ENCODE assay signal across 9 cellular contexts in genomic region chr11:67995579-67995978, GRCh38. TPM values are rescaled to one million over a fixed set of nuclear protein-coding genes. Genes with fewer than 3 reads are reported as not detected.
DNase-seq lines count a peak whose midpoint lies in the region; ATAC-seq and TF ChIP-seq lines count a peak whose summit lies in the region.
"Not testable (repeated sequence)": the region's sequence is repeated elsewhere in the genome, so short reads cannot be mapped to it uniquely, and the experiment has no call there.
"Had no signal": no experiment of that assay in that cellular context is flagged by ENCODE, and none has a peak within 500 bp of the region (broad histone marks: within the 10 kb centered on the region; RNA-seq: fewer than 3 reads in every experiment).

No MANE protein-coding gene starts in this region.

- not testable (repeated sequence) for H2BK5ac ChIP-seq in H9 (ENCODE audit: insufficient read length, low read length)

- H2BK20ac ChIP-seq in H9 (ENCODE audit: low read depth, low read length, poor library complexity, severe bottlenecking) = not testable (repeated sequence)

- no CpG with 5 or more reads among the region's 14 CpGs for WGBS in H9 (ENCODE audit: extremely low coverage, insufficient read length, low lambda C conversion rate)
- 83% methylated on average over 14 of the region's 14 CpGs; no CpG with 5 or more reads in 1 of the 2 experiments for WGBS in endodermal cell (ENCODE audit: insufficient coverage in 1 of 2, insufficient read length in 1 of 2), 2 experiments

- H3K23ac ChIP-seq in H9 (ENCODE audit: insufficient read length, low read depth, low read length) = not testable (repeated sequence)

- H3K56ac ChIP-seq in H9 (ENCODE audit: insufficient read length, low read depth, low read length) = not testable (repeated sequence)

- not testable (repeated sequence) for H4K91ac ChIP-seq in H9 (ENCODE audit: insufficient read length, low read depth, low read length)

- not testable (repeated sequence) for H2BK120ac ChIP-seq in H9 (ENCODE audit: low read depth, low read length, poor library complexity, severe bottlenecking)

- not testable (repeated sequence) for H3K36me3 ChIP-seq in Peyer's patch; endodermal cell (ENCODE audit: control insufficient read depth, insufficient read depth, low read length); upper lobe of right lung

- H3K27me3 ChIP-seq in H9 (ENCODE audit: insufficient read depth, low read length); Peyer's patch; endodermal cell (ENCODE audit: control insufficient read depth, insufficient read depth, low read length, poor library complexity, severe bottlenecking); upper lobe of right lung: not testable (repeated sequence)

- not testable (repeated sequence) for H3K14ac ChIP-seq in H9 (ENCODE audit: insufficient read depth, low read length)

- POLR2A ChIA-PET in activated naive CD8-positive, alpha-beta T cell treated with anti-CD3 and anti-CD28 coated beads, Interleukin-2, amount 10 ng/mL, durations not matched to agents 7 days and 5 days (lab: Charles Lee) = not testable (repeated sequence)

- peak; percentile 37; the same call in 2 of the 3 replicates for TF ChIP-seq CTCF in H9 (conservative IDR thresholded peaks at IDR 0.05)
- not testable (repeated sequence) for TF ChIP-seq CTCF in Peyer's patch (IDR thresholded peaks at IDR 0.05); coronary artery (IDR thresholded peaks at IDR 0.05); upper lobe of right lung (IDR thresholded peaks at IDR 0.05)
- TF ChIP-seq CTCF in endodermal cell (conservative IDR thresholded peaks at IDR 0.05) = peak; percentile 49

- not testable (repeated sequence) for H3K4me1 ChIP-seq in H9 (ENCODE audit: insufficient read depth, low read length); endodermal cell (ENCODE audit: control insufficient read depth, insufficient read depth, low read length); upper lobe of right lung
- H3K4me1 ChIP-seq in Peyer's patch = peaks cover 0 to 37% (median 22%) of the 10 kb centered on the region in 4 donors

- not testable (repeated sequence) for H2AFZ ChIP-seq in H9 (ENCODE audit: low read length)

- not testable (repeated sequence) for H2BK15ac ChIP-seq in H9 (ENCODE audit: low read depth, low read length)

- not testable (repeated sequence) for H3K4me3 ChIP-seq in Peyer's patch; coronary artery; endodermal cell (ENCODE audit: low read length); upper lobe of right lung

- H4K20me1 ChIP-seq in H9 (ENCODE audit: control insufficient read depth, insufficient read depth, insufficient read length) = not testable (repeated sequence)

- DNase-seq in H9 = peak; percentile 29
- peak in 2 of 3 donors; percentile 11 to 36 for DNase-seq in Peyer's patch
- peak; percentile 25 for DNase-seq in activated T-cell treated with anti-CD3 and anti-CD28 coated beads, Interleukin-2, amount 50 U/mL, for 24 hours
- peak; percentile 28 for DNase-seq in activated naive CD8-positive, alpha-beta T cell treated with anti-CD3 and anti-CD28 coated beads, Interleukin-2, amount 10 ng/mL, durations not matched to agents 7 days and 5 days
- peak; percentile 52 for DNase-seq in coronary artery (ENCODE audit: low spot score)
- DNase-seq in endodermal cell = peak; percentile 38
- peak; percentile 35 for DNase-seq in posterior vena cava (ENCODE audit: low spot score)
- DNase-seq in upper lobe of right lung = peak; percentile 36

- not testable (repeated sequence) for H3K27ac ChIP-seq in H9 (ENCODE audit: insufficient read length, low read depth, low read length); Peyer's patch; coronary artery; endodermal cell (ENCODE audit: low read depth, low read length); upper lobe of right lung

- H3K27me3 Mint-ChIP-seq in H9 (ENCODE audit: low read depth) (peaks cover 12% of the 10 kb centered on the region), endodermal cell (ENCODE audit: insufficient read depth) (peaks cover 10% of the 10 kb centered on the region)
- not testable (repeated sequence) for H3K27me3 Mint-ChIP-seq in activated T-cell treated with anti-CD3 and anti-CD28 coated beads, Interleukin-2, amount 50 U/mL, for 24 hours; activated naive CD8-positive, alpha-beta T cell treated with anti-CD3 and anti-CD28 coated beads, Interleukin-2, amount 10 ng/mL, durations not matched to agents 7 days and 5 days

- intact Hi-C loops in posterior vena cava (cut with DNase I); upper lobe of right lung (cut with DNase I): not testable (repeated sequence)

- not testable (repeated sequence) for H3K18ac ChIP-seq in H9 (ENCODE audit: insufficient read length, low read depth, low read length)

- H3K4me1 Mint-ChIP-seq in H9 = peaks cover 17% of the 10 kb centered on the region in 2 experiments
- peaks cover 23% of the 10 kb centered on the region for H3K4me1 Mint-ChIP-seq in activated T-cell treated with anti-CD3 and anti-CD28 coated beads, Interleukin-2, amount 50 U/mL, for 24 hours (ENCODE audit: low read depth)
- peaks cover 31% of the 10 kb centered on the region for H3K4me1 Mint-ChIP-seq in activated naive CD8-positive, alpha-beta T cell treated with anti-CD3 and anti-CD28 coated beads, Interleukin-2, amount 10 ng/mL, durations not matched to agents 7 days and 5 days
- not testable (repeated sequence) for H3K4me1 Mint-ChIP-seq in endodermal cell

- H4K8ac ChIP-seq in H9 (replicated peaks; ENCODE audit: insufficient read length, low read depth, low read length) = not testable (repeated sequence)

- not testable (repeated sequence) for H2AK5ac ChIP-seq in H9 (ENCODE audit: insufficient read length, low read length)

- not testable (repeated sequence) for H3T11ph ChIP-seq in H9 (ENCODE audit: low read length)

- H4K5ac ChIP-seq in H9 (ENCODE audit: insufficient read length, low read depth, low read length) = not testable (repeated sequence)

- H3K9ac ChIP-seq in H9 (ENCODE audit: extremely low read depth, insufficient read length, low read length); endodermal cell (ENCODE audit: extremely low read depth, low read length, poor library complexity, severe bottlenecking): not testable (repeated sequence)

- H3K79me2 ChIP-seq in H9 (ENCODE audit: insufficient read depth, low read length) = not testable (repeated sequence)

- TF ChIP-seq POLR2A in Peyer's patch (IDR thresholded peaks at IDR 0.05) = not testable (repeated sequence)

- H3K23me2 ChIP-seq in H9 (ENCODE audit: insufficient read length, low read depth, low read length, poor library complexity, severe bottlenecking) = not testable (repeated sequence)

- not testable (repeated sequence) for H3K79me1 ChIP-seq in H9 (ENCODE audit: insufficient read depth, low read depth, low read length, poor library complexity, severe bottlenecking)

- not testable (repeated sequence) for H3K27ac Mint-ChIP-seq in H9; activated T-cell treated with anti-CD3 and anti-CD28 coated beads, Interleukin-2, amount 50 U/mL, for 24 hours; activated naive CD8-positive, alpha-beta T cell treated with anti-CD3 and anti-CD28 coated beads, Interleukin-2, amount 10 ng/mL, durations not matched to agents 7 days and 5 days; endodermal cell

- H3K4me2 ChIP-seq in H9 (ENCODE audit: insufficient read depth, insufficient read length, low read length) = not testable (repeated sequence)

- ATAC-seq in activated naive CD8-positive, alpha-beta T cell treated with anti-CD3 and anti-CD28 coated beads, Interleukin-2, amount 10 ng/mL, durations not matched to agents 7 days and 5 days (ENCODE audit: low read depth); upper lobe of right lung: not testable (repeated sequence)

- H3K9me3 ChIP-seq in H9 (ENCODE audit: control insufficient read depth, low read depth, low read length); Peyer's patch; endodermal cell (ENCODE audit: control insufficient read depth, low read length); upper lobe of right lung: not testable (repeated sequence)

- H3K4ac ChIP-seq in H9 (ENCODE audit: low read depth, low read length) = not testable (repeated sequence)

- not testable (repeated sequence) for H3K36me3 Mint-ChIP-seq in H9 (ENCODE audit: insufficient read depth in 1 of 3, low read depth in 3 of 3); activated T-cell treated with anti-CD3 and anti-CD28 coated beads, Interleukin-2, amount 50 U/mL, for 24 hours (ENCODE audit: low read depth); endodermal cell (ENCODE audit: low read depth)
- peaks cover 15% of the 10 kb centered on the region for H3K36me3 Mint-ChIP-seq in activated naive CD8-positive, alpha-beta T cell treated with anti-CD3 and anti-CD28 coated beads, Interleukin-2, amount 10 ng/mL, durations not matched to agents 7 days and 5 days

- not testable (repeated sequence) for H3K9me3 Mint-ChIP-seq in H9; activated T-cell treated with anti-CD3 and anti-CD28 coated beads, Interleukin-2, amount 50 U/mL, for 24 hours; activated naive CD8-positive, alpha-beta T cell treated with anti-CD3 and anti-CD28 coated beads, Interleukin-2, amount 10 ng/mL, durations not matched to agents 7 days and 5 days; endodermal cell

- not testable (repeated sequence) for H2BK12ac ChIP-seq in H9 (ENCODE audit: insufficient read length, low read depth, low read length)

- H3K4me3 Mint-ChIP-seq in H9; activated T-cell treated with anti-CD3 and anti-CD28 coated beads, Interleukin-2, amount 50 U/mL, for 24 hours; activated naive CD8-positive, alpha-beta T cell treated with anti-CD3 and anti-CD28 coated beads, Interleukin-2, amount 10 ng/mL, durations not matched to agents 7 days and 5 days; endodermal cell: not testable (repeated sequence)

RNA-seq across cellular contexts. Expression of gene UNC93B1, which starts 8.3 kb away (rescaled TPM):
- total RNA-seq in H9 (2021) (21.7 and 23.3 TPM in 2 replicates), Peyer's patch (100 to 1,000 TPM in 1 of 4 donors, 10 to 100 TPM in 3; 68.7 to 154 (median 91.6) TPM), endodermal cell (10 to 100 TPM; 27.1 to 32.0 TPM), posterior vena cava (10 to 100 TPM; 15.9 to 28.5 TPM), upper lobe of right lung (79.5 TPM)
- 10 to 100 TPM; 35.1 to 42.6 TPM for total RNA-seq in activated naive CD8-positive, alpha-beta T cell treated with anti-CD3 and anti-CD28 coated beads, Interleukin-2, amount 10 ng/mL, durations not matched to agents 7 days and 5 days
- polyA plus RNA-seq in endodermal cell (2013, experiment 1 of 2) = 13.6 TPM
- 10.8 TPM for polyA plus RNA-seq in endodermal cell (2013, experiment 2 of 2)

RNA-seq across cellular contexts. Expression of gene ALDH3B1, which starts 14.5 kb away (rescaled TPM):
- not detected in 2 replicates for total RNA-seq in H9 (2021)
- 10 to 100 TPM; 14.9 to 53.5 (median 37.0) TPM for total RNA-seq in Peyer's patch
- under 1 TPM; 0.45 to 0.61 TPM for total RNA-seq in activated naive CD8-positive, alpha-beta T cell treated with anti-CD3 and anti-CD28 coated beads, Interleukin-2, amount 10 ng/mL, durations not matched to agents 7 days and 5 days
- total RNA-seq in endodermal cell = under 1 TPM in 1 of 2 donors, not detected in 1; 0.11 TPM
- 0.64 TPM for polyA plus RNA-seq in endodermal cell (2013, experiment 1 of 2)
- polyA plus RNA-seq in endodermal cell (2013, experiment 2 of 2) = 0.41 TPM
- 10 to 100 TPM; 11.2 to 15.0 TPM for total RNA-seq in posterior vena cava
- 95.9 TPM for total RNA-seq in upper lobe of right lung
- total RNA-seq: CD8-positive, alpha-beta T cell had no signal

RNA-seq across cellular contexts. Expression of gene NDUFS8, which starts 34.9 kb away (rescaled TPM):
- 213 and 214 TPM in 2 replicates for total RNA-seq in H9 (2021)
- 100 to 1,000 TPM; 153 to 195 (median 162) TPM for total RNA-seq in Peyer's patch
- total RNA-seq in activated naive CD8-positive, alpha-beta T cell treated with anti-CD3 and anti-CD28 coated beads, Interleukin-2, amount 10 ng/mL, durations not matched to agents 7 days and 5 days = 100 to 1,000 TPM; 117 to 128 TPM
- 100 to 1,000 TPM; 150 to 168 TPM for total RNA-seq in endodermal cell
- 151 TPM for polyA plus RNA-seq in endodermal cell (2013, experiment 1 of 2)
- polyA plus RNA-seq in endodermal cell (2013, experiment 2 of 2) = 145 TPM
- 100 to 1,000 TPM in 1 of 2 donors, 10 to 100 TPM in 1; 95.3 to 101 TPM for total RNA-seq in posterior vena cava
- 118 TPM for total RNA-seq in upper lobe of right lung

RNA-seq across cellular contexts. Expression of gene TCIRG1, which starts 43.2 kb away (rescaled TPM):
- total RNA-seq in H9 (2021) (24.4 and 27.1 TPM in 2 replicates), Peyer's patch (100 to 1,000 TPM; 239 to 586 (median 464) TPM), endodermal cell (10 to 100 TPM; 61.6 to 70.4 TPM), posterior vena cava (100 to 1,000 TPM in 1 of 2 donors, 10 to 100 TPM in 1; 80.8 to 105 TPM), upper lobe of right lung (216 TPM)
- total RNA-seq in activated naive CD8-positive, alpha-beta T cell treated with anti-CD3 and anti-CD28 coated beads, Interleukin-2, amount 10 ng/mL, durations not matched to agents 7 days and 5 days = 100 to 1,000 TPM; 297 to 308 TPM
- polyA plus RNA-seq in endodermal cell (2013, experiment 1 of 2) = 19.0 TPM
- polyA plus RNA-seq in endodermal cell (2013, experiment 2 of 2) = 18.5 TPM

Comparison
In these comparisons a context has a peak if more than half of its experiments do, and no peak if none do; other contexts are left out.
1. RNA of gene ALDH3B1, which starts 14.5 kb away (total RNA-seq): 95.9 TPM in upper lobe of right lung (single experiment), 14.9 to 53.5 TPM in Peyer's patch and 11.2 to 15.0 TPM in posterior vena cava; 0.45 to 0.61 TPM in activated naive CD8-positive, alpha-beta T cell treated with anti-CD3 and anti-CD28 coated beads, Interleukin-2, amount 10 ng/mL, durations not matched to agents 7 days and 5 days, 0.11 TPM in endodermal cell and not detected in H9; every median in the first group is over 4 times any median in the second.
2. Peak in every context shown above with its lines, with median percentiles within 50 percentile points of each other: DNase-seq.